1 cellular context compared by ENCODE assay signal in genomic region chr6:28215425-28215824, GRCh38.
TF ChIP-seq lines count a peak whose summit lies in the region.

No MANE protein-coding gene starts in this region.

TF ChIP-seq in IMR-90, 13 proteins besides CTCF, POLR2A, EP300 and RAD21 (continued from another document):
- TF ChIP-seq, protein P1, sequence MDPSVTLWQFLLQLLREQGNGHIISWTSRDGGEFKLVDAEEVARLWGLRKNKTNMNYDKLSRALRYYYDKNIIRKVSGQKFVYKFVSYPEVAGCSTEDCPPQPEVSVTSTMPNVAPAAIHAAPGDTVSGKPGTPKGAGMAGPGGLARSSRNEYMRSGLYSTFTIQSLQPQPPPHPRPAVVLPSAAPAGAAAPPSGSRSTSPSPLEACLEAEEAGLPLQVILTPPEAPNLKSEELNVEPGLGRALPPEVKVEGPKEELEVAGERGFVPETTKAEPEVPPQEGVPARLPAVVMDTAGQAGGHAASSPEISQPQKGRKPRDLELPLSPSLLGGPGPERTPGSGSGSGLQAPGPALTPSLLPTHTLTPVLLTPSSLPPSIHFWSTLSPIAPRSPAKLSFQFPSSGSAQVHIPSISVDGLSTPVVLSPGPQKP (IDR thresholded peaks at IDR 0.05; ENCODE audit: borderline replicate concordance, low read depth, low read length): no peak
TF ChIP-seq in IMR-90: peak in this region for 1.
